ENCODE assay signal across 19 cellular contexts in genomic region chr1:55233149-55233777, GRCh38. TPM values are rescaled to one million over a fixed set of nuclear protein-coding genes. Genes with fewer than 3 reads are reported as not detected.
A peak's percentile ranks its signal among the peaks of the same experiment; 100 is the strongest.
DNase-seq lines count a peak whose midpoint lies in the region; ATAC-seq, FAIRE-seq and TF ChIP-seq lines count a peak whose summit lies in the region.
"Had no signal": no experiment of that assay in that cellular context is flagged by ENCODE, and none has a peak within 500 bp of the region (broad histone marks: within the 10 kb centered on the region; RNA-seq: fewer than 3 reads in every experiment).

No MANE protein-coding gene starts in this region.

- H3K27me3 ChIP-seq in GM23338 (ENCODE audit: insufficient read depth) (0 out of 2 replicates have a peak, but pooled peaks cover 3% of the 10 kb centered on the region), SJSA1 (replicated peaks) (no peaks in the 10 kb centered on the region)
- H3K27me3 ChIP-seq: ascending aorta, gastrocnemius medialis had no signal

- DNase-seq in A549 (ENCODE audit: low read depth in 1 of 2, low spot score in 1 of 2) (peak in 1 of 2 experiments; percentile 42), GM23338 (ENCODE audit: low spot score) (no peak), SJSA1 (ENCODE audit: low read depth in 1 of 2, low spot score in 2 of 2) (peak; percentile 74 to 82), left lobe of liver (ENCODE audit: low spot score) (no peak), NCI-H345 (lab: John Stamatoyannopoulos, UW) (no peak), mesothelial cell of epicardium (ENCODE audit: low spot score in 2 of 2, unreplicated experiment in 2 of 2) (no peak), DMS114 treated with DMSO at 0.1 percent for 48 hours (lab: John Stamatoyannopoulos, UW; ENCODE audit: unreplicated experiment) (no peak), activated gamma-delta T cell treated with Interleukin-2 at 50 U/mL for 16 hours (no peak)
- DNase-seq: activated B cell treated with CpG ODN at 0.5 μM for 24 hours; CD4-positive, alpha-beta memory T cell; gastrocnemius medialis; GDM1; NCI-H2107; NCI-H526 treated with DMSO at 0.1 percent for 48 hours; T-cell had no signal

- H3K4me1 ChIP-seq in A549: peaks cover 5% of the 10 kb centered on the region; the same call in 1 of the 3 replicates
- no peaks in the 10 kb centered on the region for H3K4me1 ChIP-seq in GM23338 (ENCODE audit: insufficient read depth)
- peaks cover 24% of the 10 kb centered on the region for H3K4me1 ChIP-seq in SJSA1 (replicated peaks)
- H3K4me1 ChIP-seq: ascending aorta, HAP-1 had no signal

- peaks cover 5% of the 10 kb centered on the region for H3K9me2 ChIP-seq in GM23338 (ENCODE audit: insufficient read depth)

- H3K27ac Mint-ChIP-seq in GM23338 (peak overlapping the region; percentile 28; the same call in 1 of the 2 replicates), mesothelial cell of epicardium (no peak overlapping the region)
- H3K27ac Mint-ChIP-seq: activated B cell treated with CpG ODN at 0.5 μM for 24 hours; activated T-helper 2 cell treated with anti-CD3 and anti-CD28 coated beads, Interferon-gamma antibody, Interleukin-2, Interleukin-4, amounts not matched to agents 10 μg/mL and 5 μg/mL and 100 μg/mL, durations not matched to agents 14 hours and 24 hours and 36 hours; CD4-positive, alpha-beta memory T cell; T-cell had no signal

- peaks cover 3% of the 10 kb centered on the region; the same call in 2 of the 3 replicates for H3K36me3 Mint-ChIP-seq in GM23338 (ENCODE audit: low read depth)
- H3K36me3 Mint-ChIP-seq in mesothelial cell of epicardium: no peaks in the 10 kb centered on the region
- H3K36me3 Mint-ChIP-seq: CD4-positive, alpha-beta memory T cell; T-cell had no signal

- FAIRE-seq in A549 (lab: Jason Lieb, UNC): no peak
- FAIRE-seq: colon had no signal

- H4K20me1 ChIP-seq in GM23338 (replicated peaks; ENCODE audit: insufficient read depth): no peaks in the 10 kb centered on the region

- H3K27ac ChIP-seq in A549: no peak overlapping the region
- H3K27ac ChIP-seq in GM23338 (ENCODE audit: low read depth): no peak overlapping the region
- H3K27ac ChIP-seq in SJSA1: peak overlapping the region; percentile 33; the same call in 1 of the 2 replicates
- H3K27ac ChIP-seq: ascending aorta had no signal

- no peak for TF ChIP-seq RAD21 in A549 (conservative IDR thresholded peaks at IDR 0.05 in 1 of 2, IDR thresholded peaks at IDR 0.05 in 1 of 2)

- no peaks in the 10 kb centered on the region for H3F3A ChIP-seq in GM23338 (replicated peaks; ENCODE audit: low read depth)

- peak in 1 of 2 experiments; percentile 51; a peak in 2 of 6 replicates for ATAC-seq in A549
- ATAC-seq in GM23338: no peak
- peak; percentile 63 for ATAC-seq in left lobe of liver
- ATAC-seq: gastrocnemius medialis, T-cell had no signal

- CTCF ChIA-PET in A549 (lab: Yijun Ruan, JAX): no interaction called here

- 0 out of 2 replicates have a peak overlapping the region, but pooled peaks have one; percentile 2 for H2AFZ ChIP-seq in GM23338

- peaks cover 11% of the 10 kb centered on the region for H3K4me1 Mint-ChIP-seq in GM23338
- peaks cover 8% of the 10 kb centered on the region for H3K4me1 Mint-ChIP-seq in mesothelial cell of epicardium
- H3K4me1 Mint-ChIP-seq: activated B cell treated with CpG ODN at 0.5 μM for 24 hours had no signal

- H3K4me3 ChIP-seq in A549: no peak overlapping the region
- H3K4me3 ChIP-seq in GM23338: no peak overlapping the region
- no peak overlapping the region for H3K4me3 ChIP-seq in SJSA1
- H3K4me3 ChIP-seq: ascending aorta, gastrocnemius medialis, HAP-1 had no signal

- no peaks in the 10 kb centered on the region for H3K9me3 ChIP-seq in A549
- H3K9me3 ChIP-seq in SJSA1 (replicated peaks): no peaks in the 10 kb centered on the region
- H3K9me3 ChIP-seq: ascending aorta, gastrocnemius medialis, HAP-1 had no signal

- peak overlapping the region; percentile 30; the same call in 1 of the 3 replicates for H3K4me2 ChIP-seq in A549
- H3K4me2 ChIP-seq in GM23338: no peak overlapping the region

- POLR2A ChIA-PET in A549 (lab: Yijun Ruan, JAX): no interaction called here

- 57% methylated on average over 4 of the region's 5 CpGs for WGBS in A549 (ENCODE audit: missing lambda C conversion rate)

- no peak for TF ChIP-seq POLR2A in A549 (IDR thresholded peaks at IDR 0.05; ENCODE audit: low read length)

- H3K9me3 Mint-ChIP-seq in GM23338 (peaks cover 3% of the 10 kb centered on the region), mesothelial cell of epicardium (peaks cover 2% of the 10 kb centered on the region)
- H3K9me3 Mint-ChIP-seq: activated B cell treated with CpG ODN at 0.5 μM for 24 hours; activated T-helper 2 cell treated with anti-CD3 and anti-CD28 coated beads, Interferon-gamma antibody, Interleukin-2, Interleukin-4, amounts not matched to agents 10 μg/mL and 5 μg/mL and 100 μg/mL, durations not matched to agents 14 hours and 24 hours and 36 hours; T-cell had no signal

- H3K36me3 ChIP-seq in GM23338 (ENCODE audit: insufficient read depth): no peaks in the 10 kb centered on the region
- H3K36me3 ChIP-seq in SJSA1: no peaks in the 10 kb centered on the region
- H3K36me3 ChIP-seq: ascending aorta, gastrocnemius medialis, HAP-1 had no signal

- no peak overlapping the region for H3K4me3 Mint-ChIP-seq in GM23338
- H3K4me3 Mint-ChIP-seq in mesothelial cell of epicardium: no peak overlapping the region
- H3K4me3 Mint-ChIP-seq: activated B cell treated with CpG ODN at 0.5 μM for 24 hours; CD4-positive, alpha-beta memory T cell; T-cell had no signal

- no peak for TF ChIP-seq EP300 in A549 (IDR thresholded peaks at IDR 0.05)

- no peaks in the 10 kb centered on the region for H3K79me2 ChIP-seq in GM23338 (replicated peaks; ENCODE audit: insufficient read depth)

- H3K27me3 Mint-ChIP-seq in GM23338 (ENCODE audit: insufficient read depth, low read depth, poor library complexity) (peaks cover 2% of the 10 kb centered on the region), mesothelial cell of epicardium (ENCODE audit: low read depth) (peaks cover 2% of the 10 kb centered on the region)
- H3K27me3 Mint-ChIP-seq: activated B cell treated with CpG ODN at 0.5 μM for 24 hours had no signal

- TF ChIP-seq CTCF in A549 (IDR thresholded peaks at IDR 0.05) (no peak), GM23338 (conservative IDR thresholded peaks at IDR 0.05; ENCODE audit: low read depth in 2 of 2) (no peak), mesothelial cell of epicardium (IDR thresholded peaks at IDR 0.05; ENCODE audit: unreplicated experiment) (no peak)

TF ChIP-seq in A549, 52 proteins besides CTCF, POLR2A, EP300 and RAD21:
- no peak for TF ChIP-seq NR3C1 (IDR thresholded peaks at IDR 0.05)

TF ChIP-seq in GM23338, 12 proteins besides CTCF, POLR2A, EP300 and RAD21 (continues in another document):
- TF ChIP-seq ZNF331 (CRISPR knock-in tag; IDR thresholded peaks at IDR 0.05; ENCODE audit: low read depth): no peak
- TF ChIP-seq POLR2AphosphoS5 (IDR thresholded peaks at IDR 0.05; ENCODE audit: low read depth): no peak
- TF ChIP-seq JUNB (IDR thresholded peaks at IDR 0.05; ENCODE audit: unreplicated experiment): no peak

RNA-seq across cellular contexts. Expression of gene USP24, which starts 18.1 kb away (rescaled TPM):
- polyA plus RNA-seq in A549 (2011; rRNA removed) (21.7 and 24.5 TPM in 2 replicates), A549 (2017; fragmentation: RNase III; extraction: RNeasy Plus Mini Kit Qiagen cat#74134 plus additional on column Dnase treatment) (13.4 to 17.4 TPM (median 14.7 TPM) in 3 replicates), GM23338 (2016; fragmentation: Nextera tagmentation; extraction: Ambion mirVana) (11.9 and 12.1 TPM in 2 replicates)
- 4.6 and 5.3 TPM in 2 replicates for polyA plus RNA-seq in A549 (2012; cell fraction: cytosol; rRNA removed)
- 6.4 and 12.2 TPM in 2 replicates for polyA plus RNA-seq in A549 (2012; cell fraction: nucleus; rRNA removed)
- 34.7 and 38.2 TPM in 2 replicates for polyA minus RNA-seq in A549 (2011; rRNA and poly(A)+ RNA removed)
- total RNA-seq in GM23338 (2014; rRNA removed; shearing (Covaris generic)): 32.6 and 36.2 TPM in 2 replicates
- total RNA-seq in SJSA1 (2014; rRNA removed; shearing (Covaris generic)): 14.3 and 24.4 TPM in 2 replicates
- total RNA-seq in left lobe of liver (17.7 TPM), mesothelial cell of epicardium (49.8 to 58.1 TPM (median 53.3 TPM) in 3 replicates)

Comparison
In these comparisons a context has a peak if more than half of its experiments do, and no peak if none do; other contexts are left out.
1. DNase-seq: peak in SJSA1 (2 of 2); none in GM23338 (single experiment), left lobe of liver (single experiment), NCI-H345 (single experiment), mesothelial cell of epicardium (0 of 2), DMS114 treated with DMSO at 0.1 percent for 48 hours (single experiment) and activated gamma-delta T cell treated with Interleukin-2 at 50 U/mL for 16 hours (single experiment).